ENCODE assay signal across 23 cellular contexts in the genomic region with DNA sequence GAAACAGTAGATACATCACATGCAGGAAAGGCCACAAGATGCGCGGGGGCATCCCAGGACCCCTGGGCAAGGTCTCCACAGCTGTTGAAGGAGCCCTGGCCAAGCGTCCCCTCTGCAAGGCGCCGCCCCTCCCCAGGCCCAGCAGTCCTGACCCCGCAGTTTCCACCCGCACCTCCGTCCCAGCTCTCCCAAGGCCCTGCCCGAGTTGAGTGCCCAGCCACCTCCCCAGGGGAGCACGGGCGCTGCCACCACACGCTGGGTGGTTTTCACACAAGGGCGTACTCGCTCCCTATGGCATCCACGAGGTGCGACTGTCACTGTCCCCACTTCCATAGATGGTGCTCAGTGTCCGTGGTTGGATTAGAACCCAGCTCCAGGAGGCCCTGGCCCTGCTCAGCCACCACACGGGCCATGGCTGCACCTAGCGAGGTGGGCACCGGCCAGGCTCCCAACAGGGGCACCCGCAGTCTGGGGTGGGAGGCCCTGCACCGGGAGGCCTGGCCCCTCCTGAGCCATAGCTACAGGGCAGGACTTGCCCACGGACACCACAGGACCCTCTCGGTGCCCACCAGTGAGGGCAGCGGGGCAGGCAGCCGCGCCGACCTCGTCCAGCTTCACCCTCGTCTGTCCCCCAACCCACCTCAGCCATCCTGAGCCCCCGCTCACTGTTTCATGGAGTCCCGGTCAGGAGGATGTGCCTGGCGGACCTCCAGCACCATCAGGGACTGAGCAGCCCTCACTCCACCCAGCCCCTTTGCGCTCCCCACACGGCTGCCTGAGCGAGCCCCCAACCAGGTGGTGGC. TPM values are rescaled to one million over a fixed set of nuclear protein-coding genes. Genes with fewer than 3 reads are reported as not detected.
DNase-seq lines count a peak whose midpoint lies in the region; ATAC-seq and TF ChIP-seq lines count a peak whose summit lies in the region.
"Had no signal": no experiment of that assay in that cellular context is flagged by ENCODE, and none has a peak within 500 bp of the region (broad histone marks: within the 10 kb centered on the region; RNA-seq: fewer than 3 reads in every experiment).

No MANE protein-coding gene starts in this region.

- TF ChIP-seq CTCF in CD14-positive monocyte (IDR thresholded peaks at IDR 0.05) (no peak), left ventricle myocardium inferior (IDR thresholded peaks at IDR 0.05; ENCODE audit: borderline replicate concordance) (no peak)
- TF ChIP-seq CTCF in activated CD8-positive, alpha-beta T cell treated with anti-CD3 and anti-CD28 coated beads for 36 hours (IDR thresholded peaks at IDR 0.05), result no peak

- no peaks in the 10 kb centered on the region for H3K9me3 ChIP-seq in left ventricle myocardium inferior (replicated peaks)

- H3K27ac Mint-ChIP-seq in activated CD4-positive, alpha-beta T cell treated with anti-CD3 and anti-CD28 coated beads for 36 hours, result no peak overlapping the region
- no peak overlapping the region for H3K27ac Mint-ChIP-seq in CD14-positive monocyte
- no peak overlapping the region for H3K27ac Mint-ChIP-seq in activated CD8-positive, alpha-beta T cell treated with anti-CD3 and anti-CD28 coated beads for 36 hours
- H3K27ac Mint-ChIP-seq: CD4-positive, CD25-positive, alpha-beta regulatory T cell; HFFc6 had no signal

- no peak overlapping the region for H3K4me3 Mint-ChIP-seq in activated CD4-positive, alpha-beta T cell treated with anti-CD3 and anti-CD28 coated beads for 36 hours
- H3K4me3 Mint-ChIP-seq in CD14-positive monocyte, result no peak overlapping the region
- H3K4me3 Mint-ChIP-seq in activated CD8-positive, alpha-beta T cell treated with anti-CD3 and anti-CD28 coated beads for 36 hours, result no peak overlapping the region
- H3K4me3 Mint-ChIP-seq: CD4-positive, CD25-positive, alpha-beta regulatory T cell; HFFc6 had no signal

- no peaks in the 10 kb centered on the region for H3K36me3 ChIP-seq in left ventricle myocardium inferior

- intact Hi-C loops in activated CD4-positive, alpha-beta T cell treated with anti-CD3 and anti-CD28 coated beads for 36 hours (cut with DNase I, micrococcal nuclease), result no loop called here
- intact Hi-C loops in CD14-positive monocyte (cut with micrococcal nuclease) (no loop called here), left ventricle myocardium inferior (cut with micrococcal nuclease) (no loop called here), posterior vena cava (cut with DNase I) (no loop called here)
- intact Hi-C loops in activated CD8-positive, alpha-beta T cell treated with anti-CD3 and anti-CD28 coated beads for 36 hours (cut with micrococcal nuclease), result no loop called here

- CTCF ChIA-PET in activated CD4-positive, alpha-beta T cell treated with anti-CD3 and anti-CD28 coated beads for 36 hours (lab: Charles Lee), result no interaction called here
- CTCF ChIA-PET in activated CD8-positive, alpha-beta T cell treated with anti-CD3 and anti-CD28 coated beads for 36 hours (lab: Charles Lee), result no interaction called here

- POLR2A ChIA-PET in activated CD4-positive, alpha-beta T cell treated with anti-CD3 and anti-CD28 coated beads for 36 hours (lab: Charles Lee), result no interaction called here
- POLR2A ChIA-PET in activated CD8-positive, alpha-beta T cell treated with anti-CD3 and anti-CD28 coated beads for 36 hours (lab: Charles Lee), result no interaction called here

- no peaks in the 10 kb centered on the region for H3K27me3 Mint-ChIP-seq in activated CD4-positive, alpha-beta T cell treated with anti-CD3 and anti-CD28 coated beads for 36 hours
- peaks cover 0 to 3% (median 1%) of the 10 kb centered on the region in 3 donors for H3K27me3 Mint-ChIP-seq in CD14-positive monocyte (ENCODE audit: low read depth in 3 of 3)
- peaks cover 6% of the 10 kb centered on the region for H3K27me3 Mint-ChIP-seq in activated CD8-positive, alpha-beta T cell treated with anti-CD3 and anti-CD28 coated beads for 36 hours
- H3K27me3 Mint-ChIP-seq: CD4-positive, CD25-positive, alpha-beta regulatory T cell had no signal

- no peaks in the 10 kb centered on the region for H3K4me1 ChIP-seq in left ventricle myocardium inferior

- H3K36me3 Mint-ChIP-seq in activated CD4-positive, alpha-beta T cell treated with anti-CD3 and anti-CD28 coated beads for 36 hours (ENCODE audit: low read depth), result no peaks in the 10 kb centered on the region
- H3K36me3 Mint-ChIP-seq in CD14-positive monocyte, result no peaks in the 10 kb centered on the region
- no peaks in the 10 kb centered on the region for H3K36me3 Mint-ChIP-seq in activated CD8-positive, alpha-beta T cell treated with anti-CD3 and anti-CD28 coated beads for 36 hours (ENCODE audit: low read depth)
- H3K36me3 Mint-ChIP-seq: CD4-positive, CD25-positive, alpha-beta regulatory T cell had no signal

- no peaks in the 10 kb centered on the region for H3K4me1 Mint-ChIP-seq in activated CD4-positive, alpha-beta T cell treated with anti-CD3 and anti-CD28 coated beads for 36 hours
- no peaks in the 10 kb centered on the region for H3K4me1 Mint-ChIP-seq in CD14-positive monocyte
- no peaks in the 10 kb centered on the region for H3K4me1 Mint-ChIP-seq in activated CD8-positive, alpha-beta T cell treated with anti-CD3 and anti-CD28 coated beads for 36 hours (ENCODE audit: low read depth)

- peaks cover 69% of the 10 kb centered on the region for H3K27me3 ChIP-seq in left ventricle myocardium inferior (ENCODE audit: low read depth)

- no peak overlapping the region for H3K4me3 ChIP-seq in left ventricle myocardium inferior

- H3K27ac ChIP-seq in left ventricle myocardium inferior (replicated peaks), result no peak overlapping the region
- H3K27ac ChIP-seq: 22Rv1, HL-60 had no signal

- DNase-seq in activated CD4-positive, alpha-beta T cell treated with anti-CD3 and anti-CD28 coated beads for 36 hours, result peak; percentile 2
- DNase-seq in activated CD4-positive, alpha-beta T cell treated with anti-CD3 and anti-CD28 coated beads, Interleukin-2, amount 50 U/mL, for 1 hour, result no peak
- DNase-seq in CD14-positive monocyte (ENCODE audit: low spot score) (peak; percentile 37), left ventricle myocardium inferior (peak; percentile 6), posterior vena cava (ENCODE audit: low spot score) (peak; percentile 73), globus pallidus (ENCODE audit: low spot score) (no peak), HK-2 (ENCODE audit: unreplicated experiment) (no peak)
- DNase-seq in activated CD8-positive, alpha-beta T cell treated with anti-CD3 and anti-CD28 coated beads for 36 hours, result no peak
- DNase-seq: CD4-positive, CD25-positive, alpha-beta regulatory T cell; COR-L47; DMS 273 treated with DMSO at 0.1 percent for 48 hours; DND-41; HFFc6; IMR-90; NCI-H1417 treated with DMSO at 0.1 percent for 48 hours; NCI-H1930; NCI-H226; NCI-H524; RPMI8226 had no signal

- no peak for ATAC-seq in activated CD4-positive, alpha-beta T cell treated with anti-CD3 and anti-CD28 coated beads for 36 hours
- ATAC-seq in activated CD8-positive, alpha-beta T cell treated with anti-CD3 and anti-CD28 coated beads for 36 hours, result no peak

- no peaks in the 10 kb centered on the region for H3K9me3 Mint-ChIP-seq in activated CD4-positive, alpha-beta T cell treated with anti-CD3 and anti-CD28 coated beads for 36 hours (ENCODE audit: low read depth)
- peaks cover 0 to 3% (median 0%) of the 10 kb centered on the region in 7 donors for H3K9me3 Mint-ChIP-seq in CD14-positive monocyte
- no peaks in the 10 kb centered on the region for H3K9me3 Mint-ChIP-seq in activated CD8-positive, alpha-beta T cell treated with anti-CD3 and anti-CD28 coated beads for 36 hours
- H3K9me3 Mint-ChIP-seq: HFFc6 had no signal

RNA-seq across cellular contexts. Expression of gene KIF1A, which starts 36.0 kb away (rescaled TPM):
- 1 to 10 TPM; 4.6 to 8.2 TPM for total RNA-seq in activated CD4-positive, alpha-beta T cell treated with anti-CD3 and anti-CD28 coated beads for 36 hours
- not detected for polyA plus RNA-seq in CD14-positive monocyte
- 2.0 TPM for total RNA-seq in left ventricle myocardium inferior
- under 1 TPM; 0.37 to 0.57 TPM for total RNA-seq in posterior vena cava
- 10 to 100 TPM in 1 of 2 experiments, 1 to 10 TPM in 1; 9.0 to 10.2 TPM for total RNA-seq in activated CD8-positive, alpha-beta T cell treated with anti-CD3 and anti-CD28 coated beads for 36 hours
- total RNA-seq: CD4-positive, CD25-positive, alpha-beta regulatory T cell; HFFc6; M059J had no signal
- polyA plus RNA-seq: AG04450; CD4-positive, CD25-positive, alpha-beta regulatory T cell; IMR-90 had no signal

Comparison
In these comparisons a context has a peak if more than half of its experiments do, and no peak if none do; other contexts are left out.
1. DNase-seq: peak in activated CD4-positive, alpha-beta T cell treated with anti-CD3 and anti-CD28 coated beads for 36 hours (single experiment), CD14-positive monocyte (single experiment), left ventricle myocardium inferior (single experiment) and posterior vena cava (single experiment); none in activated CD4-positive, alpha-beta T cell treated with anti-CD3 and anti-CD28 coated beads, Interleukin-2, amount 50 U/mL, for 1 hour (single experiment), activated CD8-positive, alpha-beta T cell treated with anti-CD3 and anti-CD28 coated beads for 36 hours (single experiment), globus pallidus (single experiment) and HK-2 (single experiment).